Comparison of ENCODE assay signal across 8 cellular contexts in genomic region chr4:137532869-137533236, GRCh38. TPM values are rescaled to one million over a fixed set of nuclear protein-coding genes. Genes with fewer than 3 reads are reported as not detected.
A peak's percentile ranks its signal among the peaks of the same experiment; 100 is the strongest.
DNase-seq lines count a peak whose midpoint lies in the region; ATAC-seq and TF ChIP-seq lines count a peak whose summit lies in the region.
"Had no signal": no experiment of that assay in that cellular context is flagged by ENCODE, and none has a peak within 500 bp of the region (broad histone marks: within the 10 kb centered on the region; RNA-seq: fewer than 3 reads in every experiment).

No MANE protein-coding gene starts in this region.

- H3K36me3 ChIP-seq in PC-3 (ENCODE audit: low read depth, low read length) (no peaks in the 10 kb centered on the region), iPS-15b (ENCODE audit: control insufficient read depth, insufficient read depth, low read length) (peaks cover 10% of the 10 kb centered on the region), tibial artery (no peaks in the 10 kb centered on the region)

- H3K4me2 ChIP-seq in PC-3 (ENCODE audit: low read length), result peak overlapping the region; percentile 98

- peak overlapping the region; percentile 97 for H3K4me3 ChIP-seq in PC-3 (ENCODE audit: low read length)
- H3K4me3 ChIP-seq in iPS-15b (ENCODE audit: low read depth, low read length), result peak overlapping the region; percentile 87
- peak overlapping the region; percentile 62 to 67 for H3K4me3 ChIP-seq in tibial artery

- peaks cover 14% of the 10 kb centered on the region; the same call in 1 of the 2 replicates for H3K4me1 ChIP-seq in PC-3 (ENCODE audit: insufficient read depth, low read length)
- peaks cover 37% of the 10 kb centered on the region for H3K4me1 ChIP-seq in iPS-15b (ENCODE audit: control insufficient read depth, insufficient read depth, low read length)
- H3K4me1 ChIP-seq in tibial artery, result peaks cover 0 to 11% (median 5%) of the 10 kb centered on the region in 4 donors

- H3K9me3 ChIP-seq in PC-3 (ENCODE audit: low read length), result no peaks in the 10 kb centered on the region
- no peaks in the 10 kb centered on the region for H3K9me3 ChIP-seq in iPS-15b (ENCODE audit: control insufficient read depth, insufficient read depth, low read length)
- H3K9me3 ChIP-seq in tibial artery, result no peaks in the 10 kb centered on the region

- DNase-seq in PC-3 (no peak), tibial artery (no peak), DMS53 (lab: John Stamatoyannopoulos, UW) (no peak), left colon (no peak)

- TF ChIP-seq CTCF in PC-3 (conservative IDR thresholded peaks at IDR 0.05; ENCODE audit: low read depth, low read length) (no peak), tibial artery (IDR thresholded peaks at IDR 0.05) (no peak)

- H3F3A ChIP-seq in PC-3 (ENCODE audit: low read length, unreplicated experiment), result no peaks in the 10 kb centered on the region

- CTCF ChIA-PET in PC-3 (lab: Charles Lee), result no interaction called here

- H4K20me1 ChIP-seq in PC-3 (ENCODE audit: low read length), result no peaks in the 10 kb centered on the region

- H3K27ac ChIP-seq in PC-3 (ENCODE audit: low read length), result no peak overlapping the region
- H3K27ac ChIP-seq in tibial artery, result peak overlapping the region; percentile 90 to 92

- POLR2A ChIA-PET in PC-3 (lab: Charles Lee; ENCODE audit: unreplicated experiment), result interaction anchor here (0.7 kb wide), 1 partner anchor 22 kb away, joined by 5 read pairs; no protein-coding TSS in a partner anchor

- no peaks in the 10 kb centered on the region for H3K27me3 ChIP-seq in PC-3 (ENCODE audit: low read length)
- H3K27me3 ChIP-seq in iPS-15b (ENCODE audit: control insufficient read depth, insufficient read depth, low read length), result no peaks in the 10 kb centered on the region
- H3K27me3 ChIP-seq in tibial artery, result no peaks in the 10 kb centered on the region

- ATAC-seq in GM21717 (IDR thresholded peaks at IDR 0.05; ENCODE audit: unreplicated experiment) (peak; percentile 35), PC-3 (no peak), HG03039 (IDR thresholded peaks at IDR 0.05; ENCODE audit: unreplicated experiment) (no peak), left colon (no peak)
- ATAC-seq: HCT116 had no signal

- BruUV-seq in PC-3 (replicated peaks; lab: Mats Ljungman, UMichigan), result no TSS peak

- H3K9me2 ChIP-seq in PC-3 (replicated peaks; ENCODE audit: low read length), result no peaks in the 10 kb centered on the region

- H2AFZ ChIP-seq in PC-3 (ENCODE audit: low read length), result peak overlapping the region; percentile 96

- intact Hi-C loops in PC-3 (cut with micrococcal nuclease) (loop anchor here (1.0 to 10.0 kb wide), 7 partner anchors 84 to 408 kb away; no protein-coding TSS in a partner anchor), tibial artery (cut with DNase I; ENCODE audit: low total_unique reads) (loop anchor here (5.0 to 10.0 kb wide), 2 partner anchors 172 to 329 kb away; no protein-coding TSS in a partner anchor), left colon (cut with DNase I, micrococcal nuclease) (no loop called here)

- H3K79me2 ChIP-seq in PC-3 (ENCODE audit: low read length), result no peaks in the 10 kb centered on the region

- H3K9ac ChIP-seq in PC-3 (ENCODE audit: low read length), result peak overlapping the region; percentile 48
- H3K9ac ChIP-seq in iPS-15b (ENCODE audit: low read depth, low read length), result peak overlapping the region; percentile 38

RNA-seq across cellular contexts. Expression of gene PCDH18, which starts 0.6 kb away (rescaled TPM):
- 1.6 and 2.0 TPM in 2 replicates for total RNA-seq in PC-3 (2014; rRNA removed)
- 10 to 100 TPM in 1 of 2 donors, 1 to 10 TPM in 1; 3.1 to 11.3 TPM for total RNA-seq in left colon

Comparison
In these comparisons a context has a peak if more than half of its experiments do, and no peak if none do; other contexts are left out.
1. intact Hi-C loops: an anchor here in PC-3 (1.0 to 10.0 kb wide) and tibial artery (5.0 to 10.0 kb wide); none called in left colon.